ENCODE assay signal across 5 cellular contexts in genomic region chr2:87621139-87621538, GRCh38.
DNase-seq lines count a peak whose midpoint lies in the region; ATAC-seq, FAIRE-seq and TF ChIP-seq lines count a peak whose summit lies in the region.
"Not testable (repeated sequence)": the region's sequence is repeated elsewhere in the genome, so short reads cannot be mapped to it uniquely, and the experiment has no call there.

No MANE protein-coding gene starts in this region.

- H3K27me3 ChIP-seq in IMR-90 (ENCODE audit: control insufficient read depth, insufficient read depth, low read length); PC-3 (ENCODE audit: low read length); bronchial epithelial cell (ENCODE audit: control insufficient read depth, insufficient read depth, low read length); keratinocyte (ENCODE audit: control insufficient read depth, extremely low read depth, insufficient read depth, low read length): not testable (repeated sequence)

- CTCF ChIA-PET in IMR-90 (lab: Yijun Ruan, JAX); PC-3 (lab: Charles Lee): not testable (repeated sequence)

- not testable (repeated sequence) for H3K27ac ChIP-seq in IMR-90 (ENCODE audit: insufficient read depth, low read length); PC-3 (ENCODE audit: low read length); keratinocyte (ENCODE audit: control insufficient read depth, insufficient read depth, low read length)

- not testable (repeated sequence) for TF ChIP-seq CTCF in IMR-90 (conservative IDR thresholded peaks at IDR 0.05; ENCODE audit: low read depth, low read length); PC-3 (conservative IDR thresholded peaks at IDR 0.05; ENCODE audit: low read depth, low read length); bronchial epithelial cell (IDR thresholded peaks at IDR 0.05; ENCODE audit: insufficient read depth, low read length, severe bottlenecking); keratinocyte (optimal IDR thresholded peaks at IDR 0.05 in 1 of 3, IDR thresholded peaks at IDR 0.05 in 1 of 3, conservative IDR thresholded peaks at IDR 0.05 in 1 of 3; ENCODE audit: extremely low read depth in 1 of 3, insufficient read depth in 2 of 3, low read length in 3 of 3)

- H3K9me2 ChIP-seq in PC-3 (replicated peaks; ENCODE audit: low read length) = not testable (repeated sequence)

- H3K4ac ChIP-seq in IMR-90 (ENCODE audit: low read depth, low read length) = not testable (repeated sequence)

- not testable (repeated sequence) for H3K9ac ChIP-seq in IMR-90 (ENCODE audit: low read depth, low read length); PC-3 (ENCODE audit: low read length); keratinocyte (ENCODE audit: control insufficient read depth, extremely low read depth, insufficient read depth, low read length)

- POLR2A ChIA-PET in IMR-90 (lab: Charles Lee; ENCODE audit: unreplicated experiment); PC-3 (lab: Charles Lee; ENCODE audit: unreplicated experiment): not testable (repeated sequence)

- not testable (repeated sequence) for H3K14ac ChIP-seq in IMR-90 (replicated peaks; ENCODE audit: low read depth, low read length)

- not testable (repeated sequence) for H3K4me2 ChIP-seq in IMR-90 (ENCODE audit: low read depth, low read length); PC-3 (ENCODE audit: low read length); keratinocyte (ENCODE audit: control insufficient read depth, extremely low read depth, insufficient read depth, low read depth, low read length)

- H4K91ac ChIP-seq in IMR-90 (ENCODE audit: insufficient read depth, low read depth, low read length) = not testable (repeated sequence)

- H3K79me1 ChIP-seq in IMR-90 (ENCODE audit: low read depth in 1 of 2, low read length in 2 of 2) = not testable (repeated sequence)

- not testable (repeated sequence) for H3K9me1 ChIP-seq in IMR-90 (ENCODE audit: insufficient read depth, low read length); keratinocyte (ENCODE audit: control insufficient read depth, extremely low read depth, insufficient read depth, low read length)

- H2BK15ac ChIP-seq in IMR-90 (ENCODE audit: low read depth, low read length) = not testable (repeated sequence)

- not testable (repeated sequence) for H2BK20ac ChIP-seq in IMR-90 (ENCODE audit: low read depth, low read length)

- not testable (repeated sequence) for H3K79me2 ChIP-seq in PC-3 (ENCODE audit: low read length); keratinocyte (ENCODE audit: control insufficient read depth, insufficient read depth, low read length)

- not testable (repeated sequence) for DNase-seq in IMR-90; PC-3; bronchial epithelial cell (ENCODE audit: low read depth); keratinocyte (ENCODE audit: low read depth, low spot score)

- H3K18ac ChIP-seq in IMR-90 (ENCODE audit: low read depth, low read length) = not testable (repeated sequence)

- H3K56ac ChIP-seq in IMR-90 (ENCODE audit: extremely low read depth, insufficient read depth, low read length) = not testable (repeated sequence)

- not testable (repeated sequence) for TF ChIP-seq POLR2A in IMR-90 (IDR thresholded peaks at IDR 0.05; ENCODE audit: low read depth, low read length)

- H2AK5ac ChIP-seq in IMR-90 (ENCODE audit: low read depth, low read length) = not testable (repeated sequence)

- intact Hi-C loops in IMR-90 (cut with micrococcal nuclease); PC-3 (cut with micrococcal nuclease): not testable (repeated sequence)

- H3K4me1 ChIP-seq in IMR-90 (ENCODE audit: control insufficient read depth, insufficient read depth, low read length); PC-3 (ENCODE audit: insufficient read depth, low read length); keratinocyte (ENCODE audit: control insufficient read depth, extremely low read depth, insufficient read depth, low read length): not testable (repeated sequence)

- whole genome bisulfite sequencing in IMR-90 (ENCODE audit: extremely low coverage in 2 of 2, insufficient read length in 1 of 2), 2 experiments = no CpG with 5 or more reads among the region's 4 CpGs

- in situ Hi-C loops in IMR-90 (cut with MboI; ENCODE audit: low sequenced_read_pairs) = not testable (repeated sequence)

- H3K23ac ChIP-seq in IMR-90 (ENCODE audit: low read depth, low read length) = not testable (repeated sequence)

- H2AFZ ChIP-seq in IMR-90 (replicated peaks; ENCODE audit: low read length, poor library complexity); PC-3 (ENCODE audit: low read length); keratinocyte (ENCODE audit: control insufficient read depth, low read length): not testable (repeated sequence)

- not testable (repeated sequence) for H3K9me3 ChIP-seq in IMR-90 (ENCODE audit: control insufficient read depth, insufficient read depth, low read length); PC-3 (ENCODE audit: low read length); keratinocyte (ENCODE audit: control insufficient read depth, low read depth, low read length)

- not testable (repeated sequence) for H3F3A ChIP-seq in PC-3 (ENCODE audit: low read length, unreplicated experiment)

- H4K5ac ChIP-seq in IMR-90 (ENCODE audit: low read depth, low read length) = not testable (repeated sequence)

- H2AK9ac ChIP-seq in IMR-90 (replicated peaks; ENCODE audit: low read depth, low read length, poor library complexity) = not testable (repeated sequence)

- peak; percentile 53; the same call in 1 of the 2 replicates for ATAC-seq in IMR-90 (ENCODE audit: low read depth)
- ATAC-seq in PC-3 = peak; percentile 24; the same call in 1 of the 2 replicates
- ATAC-seq in esophagus mucosa = peak; percentile 98

- not testable (repeated sequence) for H2BK120ac ChIP-seq in IMR-90 (ENCODE audit: low read depth, low read length)

- not testable (repeated sequence) for H4K8ac ChIP-seq in IMR-90 (ENCODE audit: low read depth in 2 of 2, low read length in 2 of 2)

- FAIRE-seq in bronchial epithelial cell (lab: Jason Lieb, UNC) (peak; percentile 98), keratinocyte (lab: Jason Lieb, UNC) (peak; percentile 99)

- H3K36me3 ChIP-seq in IMR-90 (ENCODE audit: control insufficient read depth, insufficient read depth, low read length); PC-3 (ENCODE audit: low read depth, low read length); bronchial epithelial cell (ENCODE audit: control insufficient read depth, insufficient read depth, low read length); keratinocyte (ENCODE audit: control insufficient read depth in 2 of 2, extremely low read depth in 1 of 2, insufficient read depth in 2 of 2, low read length in 2 of 2): not testable (repeated sequence)

- not testable (repeated sequence) for H3K4me3 ChIP-seq in IMR-90 (ENCODE audit: insufficient read depth, low read depth, low read length); PC-3 (ENCODE audit: low read length); bronchial epithelial cell (ENCODE audit: low read depth, low read length); keratinocyte (ENCODE audit: control insufficient read depth in 2 of 3, extremely low read depth in 1 of 3, insufficient read depth in 2 of 3, low read depth in 1 of 3, low read length in 3 of 3)

- H2BK5ac ChIP-seq in IMR-90 (ENCODE audit: low read depth, low read length, poor library complexity, severe bottlenecking) = not testable (repeated sequence)

- H4K20me1 ChIP-seq in IMR-90 (ENCODE audit: insufficient read depth, low read length); PC-3 (ENCODE audit: low read length); keratinocyte (ENCODE audit: control insufficient read depth, extremely low read depth, insufficient read depth, low read length): not testable (repeated sequence)

- BruUV-seq in IMR-90 (replicated peaks; lab: Mats Ljungman, UMichigan); PC-3 (replicated peaks; lab: Mats Ljungman, UMichigan): not testable (repeated sequence)

- not testable (repeated sequence) for TF ChIP-seq RAD21 in IMR-90 (IDR thresholded peaks at IDR 0.05; ENCODE audit: low read length)

- dilution Hi-C loops in IMR-90 (cut with HindIII; ENCODE audit: low sequenced_read_pairs, unreplicated experiment); keratinocyte (cut with MboI; ENCODE audit: extremely low pct_ligation_motif_present, low sequenced_read_pairs): not testable (repeated sequence)

Comparison
In these comparisons a context has a peak if more than half of its experiments do, and no peak if none do; other contexts are left out.
1. ATAC-seq: peak in every context shown above with its lines; median percentile 98 in esophagus mucosa; 53 in IMR-90; 24 in PC-3.